Comparison of ENCODE assay signal across 17 cellular contexts in genomic region chr2:20562540-20563225, GRCh38.
DNase-seq lines count a peak whose midpoint lies in the region; ATAC-seq, FAIRE-seq and TF ChIP-seq lines count a peak whose summit lies in the region.
"Had no signal": no experiment of that assay in that cellular context is flagged by ENCODE, and none has a peak within 500 bp of the region (broad histone marks: within the 10 kb centered on the region; RNA-seq: fewer than 3 reads in every experiment).

No MANE protein-coding gene starts in this region.

- H3K27me3 ChIP-seq in BLaER1 (no peaks in the 10 kb centered on the region), GM12878 (replicated peaks in 1 of 2; ENCODE audit: control insufficient read depth in 2 of 2, insufficient read depth in 2 of 2, low read length in 1 of 2) (peaks cover 0 to 1% of the 10 kb centered on the region in 2 experiments; a peak in 3 of 4 replicates), small intestine (ENCODE audit: control insufficient read depth in 2 of 2, insufficient read depth in 2 of 2, low read length in 2 of 2) (no peaks in the 10 kb centered on the region), PC-3 (ENCODE audit: low read length) (no peaks in the 10 kb centered on the region)
- H3K27me3 ChIP-seq: colonic mucosa, foreskin keratinocyte, Peyer's patch, sigmoid colon had no signal

- H3K4me3 Mint-ChIP-seq in HFFc6: no peak overlapping the region
- H3K4me3 Mint-ChIP-seq: activated naive CD4-positive, alpha-beta T cell treated with anti-CD3 and anti-CD28 coated beads for 36 hours; naive B cell had no signal

- DNase-seq in HFFc6: no peak
- no peak for DNase-seq in GM12878 (ENCODE audit: low read depth, low spot score)
- DNase-seq in left kidney (ENCODE audit: low read depth, low spot score): peak; percentile 67
- DNase-seq in small intestine: no peak
- no peak for DNase-seq in PC-3
- no peak for DNase-seq in hepatic stellate cell (ENCODE audit: low spot score)
- DNase-seq: activated naive CD4-positive, alpha-beta T cell treated with anti-CD3 and anti-CD28 coated beads for 36 hours; C1 segment of cervical spinal cord; colonic mucosa; EL; foreskin keratinocyte; kidney; naive B cell; sigmoid colon had no signal

- TF ChIP-seq RAD21 in GM12878 (IDR thresholded peaks at IDR 0.05; ENCODE audit: insufficient read depth, low read depth, low read length): no peak

- no peak for TF ChIP-seq POLR2A in GM12878 (IDR thresholded peaks at IDR 0.05; ENCODE audit: low read depth, low read length)

- peaks cover 44% of the 10 kb centered on the region for H3K4me1 Mint-ChIP-seq in HFFc6 (ENCODE audit: low read depth)

- in situ Hi-C loops in GM12878 (cut with MboI): no loop called here

- no TSS peak for BruUV-seq in GM12878 (replicated peaks; lab: Mats Ljungman, UMichigan)
- no TSS peak for BruUV-seq in PC-3 (replicated peaks; lab: Mats Ljungman, UMichigan)

- H4K20me1 ChIP-seq in BLaER1 (no peaks in the 10 kb centered on the region), GM12878 (ENCODE audit: control insufficient read depth, insufficient read depth) (no peaks in the 10 kb centered on the region), PC-3 (ENCODE audit: low read length) (no peaks in the 10 kb centered on the region)

- H3K79me2 ChIP-seq in GM12878 (ENCODE audit: control insufficient read depth, insufficient read depth, low read length) (no peaks in the 10 kb centered on the region), PC-3 (ENCODE audit: low read length) (no peaks in the 10 kb centered on the region)

- TF ChIP-seq EP300 in GM12878 (IDR thresholded peaks at IDR 0.05; ENCODE audit: borderline replicate concordance in 1 of 2, control insufficient read depth in 1 of 2, low read depth in 2 of 2, low read length in 2 of 2): no peak

- H3K36me3 ChIP-seq in BLaER1 (no peaks in the 10 kb centered on the region), GM12878 (ENCODE audit: control insufficient read depth in 2 of 2, insufficient read depth in 2 of 2, low read length in 1 of 2) (no peaks in the 10 kb centered on the region), small intestine (ENCODE audit: control insufficient read depth in 2 of 2, insufficient read depth in 2 of 2, low read length in 2 of 2) (no peaks in the 10 kb centered on the region), PC-3 (ENCODE audit: low read depth, low read length) (no peaks in the 10 kb centered on the region)
- H3K36me3 ChIP-seq: colonic mucosa, Peyer's patch, sigmoid colon had no signal

- no peak overlapping the region; the same call in 1 of the 2 replicates for H3K27ac ChIP-seq in BLaER1
- H3K27ac ChIP-seq in GM12878 (ENCODE audit: control insufficient read depth, insufficient read depth): no peak overlapping the region
- H3K27ac ChIP-seq in small intestine (ENCODE audit: low read depth in 1 of 2, low read length in 1 of 2): no peak overlapping the region
- H3K27ac ChIP-seq in PC-3 (ENCODE audit: low read length): no peak overlapping the region
- H3K27ac ChIP-seq: colonic mucosa, Peyer's patch, sigmoid colon had no signal

- H3K4me2 ChIP-seq in BLaER1 (peak overlapping the region; percentile 74), GM12878 (ENCODE audit: control insufficient read depth, insufficient read depth) (no peak overlapping the region), PC-3 (ENCODE audit: low read length) (no peak overlapping the region)

- H2AFZ ChIP-seq in GM12878 (ENCODE audit: control insufficient read depth, low read depth, low read length): no peak overlapping the region
- H2AFZ ChIP-seq in PC-3 (ENCODE audit: low read length): no peak overlapping the region

- H3K27ac Mint-ChIP-seq in HFFc6: no peak overlapping the region
- H3K27ac Mint-ChIP-seq: activated naive CD4-positive, alpha-beta T cell treated with anti-CD3 and anti-CD28 coated beads for 36 hours; naive B cell had no signal

- RAD21 ChIA-PET in GM12878 (lab: Charles Lee; ENCODE audit: unreplicated experiment): no interaction called here

- intact Hi-C loops in GM12878 (cut with micrococcal nuclease; ENCODE audit: unreplicated experiment): no loop called here
- intact Hi-C loops in PC-3 (cut with micrococcal nuclease): no loop called here

- CTCF ChIA-PET in GM12878 (lab: Yijun Ruan, JAX) (interaction anchor here (0.7 to 1.9 kb wide), 5 partner anchors 33 to 151 kb away, joined by 3 to 5 read pairs (median 4); partner anchors contain the start of gene RHOB), PC-3 (lab: Charles Lee) (interaction anchor here (0.6 kb wide), 1 partner anchor 53 kb away, joined by 6 read pairs; no protein-coding TSS in a partner anchor)

- no peak overlapping the region for H3K9ac ChIP-seq in BLaER1
- no peak overlapping the region for H3K9ac ChIP-seq in GM12878 (ENCODE audit: control insufficient read depth, insufficient read depth, low read length)
- H3K9ac ChIP-seq in PC-3 (ENCODE audit: low read length): no peak overlapping the region

- H3K4me3 ChIP-seq in BLaER1 (no peak overlapping the region), GM12878 (no peak overlapping the region), small intestine (ENCODE audit: low read depth in 1 of 2, low read length in 2 of 2) (no peak overlapping the region), PC-3 (ENCODE audit: low read length) (no peak overlapping the region)
- H3K4me3 ChIP-seq: colonic mucosa, Peyer's patch, sigmoid colon had no signal

- peaks cover 93% of the 10 kb centered on the region for H3K4me1 ChIP-seq in BLaER1
- peaks cover 8% of the 10 kb centered on the region for H3K4me1 ChIP-seq in GM12878 (ENCODE audit: control insufficient read depth, insufficient read depth, low read length)
- no peaks in the 10 kb centered on the region for H3K4me1 ChIP-seq in small intestine (ENCODE audit: control insufficient read depth in 2 of 2, insufficient read depth in 1 of 2, low read depth in 1 of 2, low read length in 1 of 2)
- H3K4me1 ChIP-seq in PC-3 (ENCODE audit: insufficient read depth, low read length): peaks cover 5% of the 10 kb centered on the region; the same call in 1 of the 2 replicates
- H3K4me1 ChIP-seq: colonic mucosa, Peyer's patch had no signal

- H3K9me3 ChIP-seq in BLaER1 (no peaks in the 10 kb centered on the region), GM12878 (replicated peaks; ENCODE audit: control insufficient read depth, insufficient read depth, low read length) (no peaks in the 10 kb centered on the region), small intestine (ENCODE audit: control insufficient read depth, low read depth) (no peaks in the 10 kb centered on the region), PC-3 (ENCODE audit: low read length) (no peaks in the 10 kb centered on the region)
- H3K9me3 ChIP-seq: colonic mucosa, Peyer's patch, sigmoid colon had no signal

- SMC1A ChIA-PET in GM12878 (lab: Charles Lee; ENCODE audit: uncharacterized antibody, unreplicated experiment): interaction anchor here (0.7 to 2.2 kb wide), 6 partner anchors 10 to 197 kb away, joined by 3 to 5 read pairs (median 3); no protein-coding TSS in a partner anchor

- FAIRE-seq in GM12878 (lab: Jason Lieb, UNC) (no peak), small intestine (lab: Jason Lieb, UNC) (no peak)
- FAIRE-seq: kidney had no signal

- H3K9me3 Mint-ChIP-seq in HFFc6: no peaks in the 10 kb centered on the region
- H3K9me3 Mint-ChIP-seq: activated naive CD4-positive, alpha-beta T cell treated with anti-CD3 and anti-CD28 coated beads for 36 hours had no signal

- ATAC-seq in GM12878 (0 out of 3 replicates have a peak, but pooled peaks have one; percentile 19), PC-3 (no peak), GM18873 (IDR thresholded peaks at IDR 0.05; ENCODE audit: low FRiP score, unreplicated experiment) (no peak)

- peak; percentile 48 for TF ChIP-seq CTCF in HFFc6 (IDR thresholded peaks at IDR 0.05)
- TF ChIP-seq CTCF in GM12878 (IDR thresholded peaks at IDR 0.05 in 2 of 3, conservative IDR thresholded peaks at IDR 0.05 in 1 of 3; ENCODE audit: control insufficient read depth in 2 of 3, extremely low read depth in 1 of 3, insufficient read depth in 1 of 3, low read depth in 3 of 3, low read length in 3 of 3): no peak
- TF ChIP-seq CTCF in PC-3 (conservative IDR thresholded peaks at IDR 0.05; ENCODE audit: low read depth, low read length): no peak

- POLR2A ChIA-PET in GM12878 (lab: Charles Lee) (interaction anchor here (1.4 kb wide), 1 partner anchor 9 kb away, joined by 5 read pairs; no protein-coding TSS in a partner anchor), PC-3 (lab: Charles Lee; ENCODE audit: unreplicated experiment) (interaction anchor here (0.6 kb wide), 1 partner anchor 17 kb away, joined by 3 read pairs; no protein-coding TSS in a partner anchor)

- no peaks in the 10 kb centered on the region for H3F3A ChIP-seq in PC-3 (ENCODE audit: low read length, unreplicated experiment)

- H3K9me2 ChIP-seq in PC-3 (replicated peaks; ENCODE audit: low read length): no peaks in the 10 kb centered on the region

- WGBS in GM12878 (ENCODE audit: insufficient coverage, insufficient replicate concordance, low lambda C conversion rate, missing lambda C conversion rate): 65% methylated on average over 14 of the region's 14 CpGs
- 87 to 91% (median 90%) methylated on average over 14 of the region's 14 CpGs for WGBS in small intestine, 3 donors

- no peaks in the 10 kb centered on the region for H3K36me3 Mint-ChIP-seq in HFFc6 (ENCODE audit: low read depth)
- H3K36me3 Mint-ChIP-seq: naive B cell had no signal

- H3K27me3 Mint-ChIP-seq in HFFc6 (ENCODE audit: insufficient read depth): peaks cover 6% of the 10 kb centered on the region

TF ChIP-seq in GM12878, 131 proteins besides CTCF, POLR2A, EP300 and RAD21 (continues in another document):
- no peak for TF ChIP-seq GABPA (IDR thresholded peaks at IDR 0.05; ENCODE audit: low read depth)
- TF ChIP-seq IKZF1 (conservative IDR thresholded peaks at IDR 0.05): no peak
- no peak for TF ChIP-seq IRF3 (IDR thresholded peaks at IDR 0.05)
- no peak for TF ChIP-seq YBX1 (IDR thresholded peaks at IDR 0.05)
